Comparison of ENCODE assay signal across 10 cellular contexts in the genomic region with DNA sequence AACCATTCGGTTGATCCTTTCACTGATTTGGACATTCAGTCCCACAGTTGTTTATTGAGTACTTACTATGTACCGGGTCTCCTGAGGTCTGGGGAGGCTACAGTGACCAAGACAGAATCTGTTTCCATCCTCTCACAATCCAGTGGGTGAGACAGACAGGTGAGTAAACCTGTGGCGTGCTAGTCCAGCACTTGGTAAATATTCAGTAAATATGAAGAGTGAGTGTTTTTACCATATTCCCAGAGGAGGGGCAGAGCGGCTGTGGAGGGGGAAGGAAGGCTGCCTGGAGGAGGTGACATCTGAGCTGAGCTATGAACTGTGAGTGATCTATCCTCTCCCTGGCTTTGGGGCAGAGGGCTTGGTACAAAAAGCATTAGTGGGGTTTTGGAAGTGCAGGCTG. TPM values are rescaled to one million over a fixed set of nuclear protein-coding genes. Genes with fewer than 3 reads are reported as not detected.
A peak's percentile ranks its signal among the peaks of the same experiment; 100 is the strongest.
DNase-seq lines count a peak whose midpoint lies in the region; ATAC-seq, FAIRE-seq and TF ChIP-seq lines count a peak whose summit lies in the region.
"Had no signal": no experiment of that assay in that cellular context is flagged by ENCODE, and none has a peak within 500 bp of the region (broad histone marks: within the 10 kb centered on the region; RNA-seq: fewer than 3 reads in every experiment).

No MANE protein-coding gene starts in this region.

- H3K4me2 ChIP-seq in smooth muscle cell = no peak overlapping the region

- H3K79me2 ChIP-seq in smooth muscle cell (ENCODE audit: low read depth) = no peaks in the 10 kb centered on the region

- no peak for TF ChIP-seq POLR2A in esophagus squamous epithelium (IDR thresholded peaks at IDR 0.05)

- H3K4me1 Mint-ChIP-seq in T-helper 17 cell = peaks cover 61% of the 10 kb centered on the region

- peaks cover 2% of the 10 kb centered on the region for H3K36me3 Mint-ChIP-seq in T-helper 17 cell (ENCODE audit: low read depth)

- peak; percentile 50 for DNase-seq in DMS53 (lab: John Stamatoyannopoulos, UW)
- DNase-seq in DMS53 treated with DMSO at 0.1 percent for 48 hours (lab: John Stamatoyannopoulos, UW; ENCODE audit: unreplicated experiment) = no peak
- DNase-seq in T-helper 17 cell = no peak
- no peak for DNase-seq in esophagus squamous epithelium (lab: John Stamatoyannopoulos, UW)
- DNase-seq in smooth muscle cell (lab: John Stamatoyannopoulos, UW; ENCODE audit: unreplicated experiment) = no peak
- no peak for DNase-seq in pancreas
- DNase-seq in NAMALWA (ENCODE audit: low spot score) = no peak

- H3K27me3 Mint-ChIP-seq in T-helper 17 cell = no peaks in the 10 kb centered on the region

- H3K27ac ChIP-seq in esophagus squamous epithelium = peak overlapping the region; percentile 62 to 91 (median 82)
- H3K27ac ChIP-seq in smooth muscle cell (ENCODE audit: low read depth) = peak overlapping the region; percentile 39
- H3K27ac ChIP-seq in pancreas = no peak overlapping the region
- H3K27ac ChIP-seq: 22Rv1 had no signal

- peak overlapping the region; percentile 78 for H3K4me3 Mint-ChIP-seq in T-helper 17 cell

- H3K9me3 ChIP-seq in T-helper 17 cell (ENCODE audit: control insufficient read depth, low read length, poor library complexity, severe bottlenecking) (no peaks in the 10 kb centered on the region), esophagus squamous epithelium (no peaks in the 10 kb centered on the region), smooth muscle cell (replicated peaks; ENCODE audit: low read depth) (no peaks in the 10 kb centered on the region), pancreas (no peaks in the 10 kb centered on the region)
- H3K9me3 ChIP-seq: testis had no signal

- ATAC-seq in T-helper 17 cell (no peak), pancreas (no peak), HG02623 (IDR thresholded peaks at IDR 0.05; ENCODE audit: unreplicated experiment) (no peak)

- 26 to 42% methylated on average over 4 of the region's 4 CpGs for WGBS in esophagus squamous epithelium, 2 donors
- WGBS in smooth muscle cell (ENCODE audit: low lambda C conversion rate) = 80% methylated on average over 4 of the region's 4 CpGs
- whole genome bisulfite sequencing in pancreas, 2 donors = 37 to 38% methylated on average over 4 of the region's 4 CpGs

- H3K36me3 ChIP-seq in esophagus squamous epithelium (no peaks in the 10 kb centered on the region), smooth muscle cell (ENCODE audit: low read depth) (no peaks in the 10 kb centered on the region), pancreas (no peaks in the 10 kb centered on the region)

- H3K9ac ChIP-seq in smooth muscle cell (ENCODE audit: low read depth) = no peak overlapping the region

- no peak overlapping the region for H2AFZ ChIP-seq in smooth muscle cell (ENCODE audit: low read depth)

- peaks cover 55 to 100% (median 69%) of the 10 kb centered on the region in 3 donors for H3K4me1 ChIP-seq in esophagus squamous epithelium
- H3K4me1 ChIP-seq in smooth muscle cell (ENCODE audit: low read depth) = no peaks in the 10 kb centered on the region
- peaks cover 0 to 4% (median 0%) of the 10 kb centered on the region in 3 donors for H3K4me1 ChIP-seq in pancreas

- H3K27ac Mint-ChIP-seq in T-helper 17 cell = peak overlapping the region; percentile 98

- no peaks in the 10 kb centered on the region for H4K20me1 ChIP-seq in smooth muscle cell (ENCODE audit: low read depth)

- H3K27me3 ChIP-seq in esophagus squamous epithelium = no peaks in the 10 kb centered on the region
- no peaks in the 10 kb centered on the region for H3K27me3 ChIP-seq in smooth muscle cell (ENCODE audit: low read depth)
- H3K27me3 ChIP-seq in pancreas = no peaks in the 10 kb centered on the region
- H3K27me3 ChIP-seq: testis had no signal

- FAIRE-seq in pancreas (lab: Jason Lieb, UNC) = no peak

- no peak for TF ChIP-seq CTCF in esophagus squamous epithelium (IDR thresholded peaks at IDR 0.05)
- TF ChIP-seq CTCF in smooth muscle cell (IDR thresholded peaks at IDR 0.05; ENCODE audit: borderline replicate concordance, insufficient read depth, poor library complexity, severe bottlenecking) = no peak
- no peak for TF ChIP-seq CTCF in pancreas (IDR thresholded peaks at IDR 0.05)

- H3K4me3 ChIP-seq in esophagus squamous epithelium = no peak overlapping the region
- H3K4me3 ChIP-seq in smooth muscle cell = no peak overlapping the region
- no peak overlapping the region for H3K4me3 ChIP-seq in pancreas
- H3K4me3 ChIP-seq: testis had no signal

- intact Hi-C loops in esophagus squamous epithelium (cut with DNase I) = loop anchor here (5.0 kb wide), 1 partner anchor 92 kb away; a partner anchor contains a TSS
- intact Hi-C loops in pancreas (cut with DNase I) = loop anchor here in 2 of 3 donors (5.0 kb wide), 1 partner anchor 92 kb away; a partner anchor contains a TSS

- H3F3A ChIP-seq in smooth muscle cell (ENCODE audit: low read depth) = peaks cover 6% of the 10 kb centered on the region

RNA-seq across cellular contexts. Expression of a gene that starts 31.4 kb away (rescaled TPM):
- total RNA-seq in T-helper 17 cell (100 to 1,000 TPM; 165 to 182 TPM), esophagus squamous epithelium (under 1 TPM in 3 of 4 donors, not detected in 1; 0.12 to 0.95 (median 0.53) TPM), smooth muscle cell (not detected in 2 replicates), pancreas (under 1 TPM in 3 of 6 donors, not detected in 3; 0.09 to 0.82 (median 0.09) TPM)
- polyA plus RNA-seq in smooth muscle cell (not detected in 2 replicates), pancreas (under 1 TPM; 0.07 to 0.08 TPM)

RNA-seq across cellular contexts. Expression of a gene that starts 32.5 kb away (rescaled TPM):
- total RNA-seq in T-helper 17 cell = 1 to 10 TPM in 1 of 2 donors, under 1 TPM in 1; 0.77 to 1.7 TPM
- total RNA-seq in esophagus squamous epithelium = 100 to 1,000 TPM in 1 of 4 donors, 10 to 100 TPM in 3; 34.6 to 104 (median 71.1) TPM
- 0.63 and 1.2 TPM in 2 replicates for total RNA-seq in smooth muscle cell
- polyA plus RNA-seq in smooth muscle cell = 0.13 and 3.3 TPM in 2 replicates
- total RNA-seq in pancreas = under 1 TPM in 2 of 6 donors, not detected in 4; 0.16 to 0.24 TPM
- not detected for polyA plus RNA-seq in pancreas

Comparison
In these comparisons a context has a peak if more than half of its experiments do, and no peak if none do; other contexts are left out.
1. H3K27ac ChIP-seq: peak in esophagus squamous epithelium (4 of 4) and smooth muscle cell (single experiment); none in pancreas (0 of 4).
2. RNA of a gene that starts 31.4 kb away (total RNA-seq): 165 to 182 TPM in T-helper 17 cell; 0.12 to 0.95 TPM in esophagus squamous epithelium, 0.09 to 0.82 TPM in pancreas and not detected in smooth muscle cell; every median in the first group is over 10 times any median in the second.
3. RNA of a gene that starts 32.5 kb away (total RNA-seq): 34.6 to 104 TPM in esophagus squamous epithelium; 0.77 to 1.7 TPM in T-helper 17 cell, 0.63 to 1.2 TPM in smooth muscle cell and 0.16 to 0.24 TPM in pancreas; every median in the first group is over 10 times any median in the second.